ENCODE assay signal across 18 cellular contexts in the genomic region with DNA sequence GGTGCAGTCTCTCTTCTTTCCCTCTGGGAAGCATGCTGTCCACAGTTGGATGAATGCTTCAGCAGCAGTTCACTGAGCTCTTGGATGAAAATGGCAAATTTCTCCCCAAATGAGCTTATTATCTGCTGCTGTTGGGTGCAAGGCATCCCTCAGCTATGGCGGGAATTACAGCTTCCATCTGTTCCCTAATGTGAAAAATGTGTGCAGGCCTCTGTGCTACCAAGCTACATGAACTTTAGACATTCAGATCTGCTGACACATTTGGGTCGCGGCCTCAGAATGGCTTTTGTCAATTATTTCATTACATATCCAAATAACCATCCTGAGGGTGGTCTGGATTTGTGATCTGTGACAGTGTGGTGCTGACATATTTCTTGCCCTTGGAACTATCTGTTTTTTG.
"Had no signal": no experiment of that assay in that cellular context is flagged by ENCODE, and none has a peak within 500 bp of the region (broad histone marks: within the 10 kb centered on the region; RNA-seq: fewer than 3 reads in every experiment).

No MANE protein-coding gene starts in this region.

- H3K27ac ChIP-seq: coronary artery, esophagus muscularis mucosa, foreskin keratinocyte, right atrium auricular region had no signal

- H3K27me3 ChIP-seq: esophagus muscularis mucosa, foreskin keratinocyte, right atrium auricular region had no signal

- H3K4me1 ChIP-seq: esophagus muscularis mucosa, foreskin keratinocyte, right atrium auricular region had no signal

- H3K36me3 ChIP-seq: esophagus muscularis mucosa, right atrium auricular region had no signal

- DNase-seq: activated CD4-positive, alpha-beta T cell treated with anti-CD3 and anti-CD28 coated beads, Interleukin-2, amount 10 ng/mL, durations not matched to agents 7 days and 5 days; activated CD8-positive, alpha-beta memory T cell treated with anti-CD3 and anti-CD28 coated beads for 24 hours; activated gamma-delta T cell treated with Interleukin-2 at 50 U/mL for 16 hours; amygdala; central memory CD4-positive, alpha-beta T cell; foreskin keratinocyte; kidney glomerular epithelial cell; mesenchymal stem cell; natural killer cell; nucleus accumbens; stimulated activated CD4-positive, alpha-beta T cell treated with anti-CD3 and anti-CD28 coated beads, Interleukin-4, amount 100 ng/mL, for 4 hours; stimulated activated naive CD8-positive, alpha-beta T cell treated with anti-CD3 and anti-CD28 coated beads, Interleukin-15, Interleukin-2, amounts not matched to agents 100 U/mL and 50 U/mL, for 24 hours; T-helper 9 cell; trophoblast cell had no signal

- H3K4me3 ChIP-seq: coronary artery, esophagus muscularis mucosa, right atrium auricular region, smooth muscle cell had no signal
